Comparison of ENCODE assay signal across 13 cellular contexts in the genomic region with DNA sequence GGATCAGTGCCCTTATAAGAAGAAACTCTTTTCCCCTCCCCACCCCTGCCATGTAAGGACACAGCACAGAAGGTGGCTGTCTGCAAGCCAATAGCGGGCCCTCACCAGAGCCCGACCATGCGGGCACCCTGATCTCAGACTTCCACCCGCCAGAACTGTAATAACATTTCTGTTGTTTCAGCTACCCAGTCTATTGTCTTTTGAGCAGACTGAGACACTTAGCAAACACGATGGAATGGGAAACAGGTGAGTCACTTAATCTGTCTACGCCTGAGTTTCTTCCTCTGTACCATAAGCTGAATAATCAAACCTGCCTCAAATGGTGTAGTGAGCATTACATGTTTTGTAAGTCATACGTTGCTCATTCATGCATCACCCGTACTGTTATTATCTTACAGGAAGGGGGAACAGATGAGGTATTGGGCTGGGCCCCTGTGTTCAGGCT. TPM values are rescaled to one million over a fixed set of nuclear protein-coding genes. Genes with fewer than 3 reads are reported as not detected.
A peak's percentile ranks its signal among the peaks of the same experiment; 100 is the strongest.
DNase-seq lines count a peak whose midpoint lies in the region; ATAC-seq and TF ChIP-seq lines count a peak whose summit lies in the region.
"Had no signal": no experiment of that assay in that cellular context is flagged by ENCODE, and none has a peak within 500 bp of the region (broad histone marks: within the 10 kb centered on the region; RNA-seq: fewer than 3 reads in every experiment).

No MANE protein-coding gene starts in this region.

- no peaks in the 10 kb centered on the region for H3K4me1 Mint-ChIP-seq in H9
- H3K4me1 Mint-ChIP-seq in activated T-helper 1 cell treated with anti-CD3 and anti-CD28 coated beads, Interleukin-12 subunit alpha, Interleukin-12 subunit beta, Interleukin-2, Interleukin-4 antibody, amounts not matched to agents 30 ng/mL and 10 ng/mL and 1 ng/mL, durations not matched to agents 14 hours and 24 hours and 36 hours (ENCODE audit: low read depth): no peaks in the 10 kb centered on the region

- no peak overlapping the region for H2BK15ac ChIP-seq in H9 (ENCODE audit: low read depth, low read length)

- H3K4me1 ChIP-seq in ACC112 (ENCODE audit: control insufficient read depth, insufficient read depth, low read length, unreplicated experiment): peaks cover 18% of the 10 kb centered on the region
- H3K4me1 ChIP-seq in H9 (ENCODE audit: insufficient read depth, low read length): no peaks in the 10 kb centered on the region
- peaks cover 17% of the 10 kb centered on the region for H3K4me1 ChIP-seq in PC-9 (replicated peaks; ENCODE audit: insufficient read depth)
- H3K4me1 ChIP-seq in fibroblast of lung (ENCODE audit: control insufficient read depth, extremely low read depth, insufficient read depth, low read length): no peaks in the 10 kb centered on the region
- H3K4me1 ChIP-seq in spleen: no peaks in the 10 kb centered on the region

- intact Hi-C loops in PC-9 (cut with micrococcal nuclease; ENCODE audit: unreplicated experiment): no loop called here
- intact Hi-C loops in spleen (cut with DNase I; ENCODE audit: low total_unique reads): no loop called here
- intact Hi-C loops in activated T-helper 1 cell treated with anti-CD3 and anti-CD28 coated beads, Interleukin-12 subunit alpha, Interleukin-12 subunit beta, Interleukin-2, Interleukin-4 antibody, amounts not matched to agents 30 ng/mL and 10 ng/mL and 1 ng/mL, durations not matched to agents 14 hours and 24 hours and 36 hours (cut with micrococcal nuclease): no loop called here

- ATAC-seq in HG03095 (IDR thresholded peaks at IDR 0.05; ENCODE audit: unreplicated experiment): no peak
- ATAC-seq: sciatic nerve had no signal

- POLR2A ChIA-PET in PC-9 (lab: Charles Lee; ENCODE audit: unreplicated experiment): interaction anchor here (0.6 to 0.7 kb wide), 7 partner anchors 8 to 1549 kb away, joined by 3 to 8 read pairs (median 4); no protein-coding TSS in a partner anchor

- H2BK5ac ChIP-seq in H9 (ENCODE audit: insufficient read length, low read length): no peak overlapping the region

- H3K27ac Mint-ChIP-seq in H9: peak overlapping the region in 1 of 3 experiments; percentile 14; a peak in 2 of 7 replicates
- H3K27ac Mint-ChIP-seq in activated T-helper 1 cell treated with anti-CD3 and anti-CD28 coated beads, Interleukin-12 subunit alpha, Interleukin-12 subunit beta, Interleukin-2, Interleukin-4 antibody, amounts not matched to agents 30 ng/mL and 10 ng/mL and 1 ng/mL, durations not matched to agents 14 hours and 24 hours and 36 hours: no peak overlapping the region

- CTCF ChIA-PET in PC-9 (lab: Charles Lee): interaction anchor here (0.6 kb wide), 1 partner anchor 979 kb away, joined by 3 read pairs; no protein-coding TSS in a partner anchor

- BruUV-seq in PC-9 (replicated peaks; lab: Mats Ljungman, UMichigan): no TSS peak

- no peak overlapping the region for H3K4ac ChIP-seq in H9 (ENCODE audit: low read depth, low read length)

- H2BK120ac ChIP-seq in H9 (ENCODE audit: low read depth, low read length, poor library complexity, severe bottlenecking): no peak overlapping the region

- H3F3A ChIP-seq in PC-9 (ENCODE audit: insufficient read depth, low read depth): peaks cover 21% of the 10 kb centered on the region; the same call in 1 of the 2 replicates

- no peak overlapping the region for H4K8ac ChIP-seq in H9 (replicated peaks; ENCODE audit: insufficient read length, low read depth, low read length)

- H3K27ac ChIP-seq in ACC112 (ENCODE audit: low read depth, low read length): peak overlapping the region; percentile 77
- H3K27ac ChIP-seq in H9 (ENCODE audit: insufficient read length, low read depth, low read length): no peak overlapping the region
- H3K27ac ChIP-seq in PC-9: peak overlapping the region; percentile 56
- no peak overlapping the region for H3K27ac ChIP-seq in fibroblast of lung (ENCODE audit: insufficient read depth, low read length)
- no peak overlapping the region for H3K27ac ChIP-seq in spleen

- H3K9me3 Mint-ChIP-seq in H9: no peaks in the 10 kb centered on the region; a peak in 1 of 5 replicates
- no peaks in the 10 kb centered on the region for H3K9me3 Mint-ChIP-seq in activated T-helper 1 cell treated with anti-CD3 and anti-CD28 coated beads, Interleukin-12 subunit alpha, Interleukin-12 subunit beta, Interleukin-2, Interleukin-4 antibody, amounts not matched to agents 30 ng/mL and 10 ng/mL and 1 ng/mL, durations not matched to agents 14 hours and 24 hours and 36 hours

- H4K91ac ChIP-seq in H9 (ENCODE audit: insufficient read length, low read depth, low read length): no peak overlapping the region

- H2AFZ ChIP-seq in ACC112 (ENCODE audit: low read length, unreplicated experiment) (peak overlapping the region; percentile 44), H9 (ENCODE audit: low read length) (no peak overlapping the region), PC-9 (0 out of 2 replicates have a peak overlapping the region, but pooled peaks have one; percentile 25), fibroblast of lung (ENCODE audit: low read length) (no peak overlapping the region)

- no peak for TF ChIP-seq POLR2A in spleen (IDR thresholded peaks at IDR 0.05)

- no peak overlapping the region for H3K23ac ChIP-seq in H9 (ENCODE audit: insufficient read length, low read depth, low read length)

- no peak overlapping the region for H2BK12ac ChIP-seq in H9 (ENCODE audit: insufficient read length, low read depth, low read length)

- no peak overlapping the region for H3K18ac ChIP-seq in H9 (ENCODE audit: insufficient read length, low read depth, low read length)

- H3K79me2 ChIP-seq in ACC112 (ENCODE audit: control insufficient read depth, insufficient read depth, low read length, unreplicated experiment) (no peaks in the 10 kb centered on the region), H9 (ENCODE audit: insufficient read depth, low read length) (no peaks in the 10 kb centered on the region), PC-9 (ENCODE audit: low read depth) (no peaks in the 10 kb centered on the region), fibroblast of lung (ENCODE audit: control insufficient read depth, insufficient read depth, low read length) (no peaks in the 10 kb centered on the region)

- H3K9ac ChIP-seq in H9 (ENCODE audit: extremely low read depth, insufficient read length, low read length): no peak overlapping the region
- no peak overlapping the region for H3K9ac ChIP-seq in fibroblast of lung (ENCODE audit: insufficient read depth, low read length)

- H3K27me3 Mint-ChIP-seq in H9 (ENCODE audit: low read depth): peaks cover 3% of the 10 kb centered on the region; the same call in 1 of the 2 replicates
- peaks cover 3% of the 10 kb centered on the region for H3K27me3 Mint-ChIP-seq in activated T-helper 1 cell treated with anti-CD3 and anti-CD28 coated beads, Interleukin-12 subunit alpha, Interleukin-12 subunit beta, Interleukin-2, Interleukin-4 antibody, amounts not matched to agents 30 ng/mL and 10 ng/mL and 1 ng/mL, durations not matched to agents 14 hours and 24 hours and 36 hours (ENCODE audit: insufficient read depth)

- H3K79me1 ChIP-seq in H9 (ENCODE audit: insufficient read depth, low read depth, low read length, poor library complexity, severe bottlenecking): no peaks in the 10 kb centered on the region

- H3T11ph ChIP-seq in H9 (ENCODE audit: low read length): no peak overlapping the region

- TF ChIP-seq CTCF in H9 (conservative IDR thresholded peaks at IDR 0.05): no peak
- no peak for TF ChIP-seq CTCF in PC-9 (conservative IDR thresholded peaks at IDR 0.05)
- TF ChIP-seq CTCF in fibroblast of lung (conservative IDR thresholded peaks at IDR 0.05 in 1 of 2, IDR thresholded peaks at IDR 0.05 in 1 of 2; ENCODE audit: low read depth in 1 of 2, low read length in 2 of 2): no peak
- no peak for TF ChIP-seq CTCF in spleen (IDR thresholded peaks at IDR 0.05 in 8 of 11, conservative IDR thresholded peaks at IDR 0.05 in 3 of 11)

- no peak overlapping the region for H3K56ac ChIP-seq in H9 (ENCODE audit: insufficient read length, low read depth, low read length)

- no peak overlapping the region for H2BK20ac ChIP-seq in H9 (ENCODE audit: low read depth, low read length, poor library complexity, severe bottlenecking)

- no peak overlapping the region for H2AK5ac ChIP-seq in H9 (ENCODE audit: insufficient read length, low read length)

- no peak overlapping the region for H3K4me2 ChIP-seq in H9 (ENCODE audit: insufficient read depth, insufficient read length, low read length)
- peak overlapping the region; percentile 42 for H3K4me2 ChIP-seq in PC-9
- no peak overlapping the region for H3K4me2 ChIP-seq in fibroblast of lung (ENCODE audit: extremely low read depth, insufficient read depth, low read length)

- H3K4me3 ChIP-seq in ACC112 (ENCODE audit: low read depth, low read length) (no peak overlapping the region), PC-9 (no peak overlapping the region), fibroblast of lung (replicated peaks in 1 of 4; ENCODE audit: control extremely low read depth in 1 of 4, insufficient read depth in 1 of 4, low read depth in 3 of 4, low read length in 4 of 4) (no peak overlapping the region), spleen (no peak overlapping the region)
- H3K4me3 ChIP-seq: esophagus squamous epithelium, lung had no signal

- no peaks in the 10 kb centered on the region for H3K9me3 ChIP-seq in H9 (ENCODE audit: control insufficient read depth, low read depth, low read length)
- no peaks in the 10 kb centered on the region; the same call in 1 of the 2 replicates for H3K9me3 ChIP-seq in PC-9 (ENCODE audit: insufficient read depth, low read depth)
- no peaks in the 10 kb centered on the region for H3K9me3 ChIP-seq in fibroblast of lung (ENCODE audit: control insufficient read depth, insufficient read depth, low read depth, low read length)
- no peaks in the 10 kb centered on the region for H3K9me3 ChIP-seq in spleen
- H3K9me3 ChIP-seq: esophagus squamous epithelium had no signal

- no peak overlapping the region for H4K5ac ChIP-seq in H9 (ENCODE audit: insufficient read length, low read depth, low read length)

- H3K9me2 ChIP-seq in PC-9 (ENCODE audit: insufficient read depth): 0 out of 2 replicates have a peak, but pooled peaks cover 2% of the 10 kb centered on the region

- H3K36me3 ChIP-seq in ACC112 (ENCODE audit: insufficient read depth, low read length) (no peaks in the 10 kb centered on the region), PC-9 (ENCODE audit: low read depth) (no peaks in the 10 kb centered on the region), fibroblast of lung (ENCODE audit: control insufficient read depth, insufficient read depth, low read length) (no peaks in the 10 kb centered on the region), spleen (no peaks in the 10 kb centered on the region)
- H3K36me3 ChIP-seq: esophagus squamous epithelium had no signal

- DNase-seq in H9 (peak; percentile 8), PC-9 (peak; percentile 56 to 86), fibroblast of lung (ENCODE audit: low read depth in 2 of 2) (peak; percentile 7 to 91), putamen (ENCODE audit: low spot score) (no peak), spleen (no peak)
- DNase-seq in activated T-helper 1 cell treated with anti-CD3 and anti-CD28 coated beads, Interleukin-12 subunit alpha, Interleukin-12 subunit beta, Interleukin-2, Interleukin-4 antibody, amounts not matched to agents 30 ng/mL and 10 ng/mL and 1 ng/mL, durations not matched to agents 14 hours and 24 hours and 36 hours (ENCODE audit: low spot score): no peak
- DNase-seq: anterior cingulate cortex, esophagus squamous epithelium, MV-4-11 had no signal

- no CpG with 5 or more reads among the region's 8 CpGs for WGBS in H9 (ENCODE audit: extremely low coverage, insufficient read length, low lambda C conversion rate)
- WGBS in spleen, 5 donors: 80 to 83% (median 83%) methylated on average over 8 of the region's 8 CpGs

- H3K4me3 Mint-ChIP-seq in H9: no peak overlapping the region
- H3K4me3 Mint-ChIP-seq in activated T-helper 1 cell treated with anti-CD3 and anti-CD28 coated beads, Interleukin-12 subunit alpha, Interleukin-12 subunit beta, Interleukin-2, Interleukin-4 antibody, amounts not matched to agents 30 ng/mL and 10 ng/mL and 1 ng/mL, durations not matched to agents 14 hours and 24 hours and 36 hours: no peak overlapping the region

- H3K14ac ChIP-seq in H9 (ENCODE audit: insufficient read depth, low read length): no peak overlapping the region

- no peaks in the 10 kb centered on the region for H4K20me1 ChIP-seq in H9 (ENCODE audit: control insufficient read depth, insufficient read depth, insufficient read length)
- no peaks in the 10 kb centered on the region for H4K20me1 ChIP-seq in PC-9 (ENCODE audit: insufficient read depth)
- no peaks in the 10 kb centered on the region for H4K20me1 ChIP-seq in fibroblast of lung (ENCODE audit: control insufficient read depth, extremely low read depth, insufficient read depth, low read length)

- H3K23me2 ChIP-seq in H9 (ENCODE audit: insufficient read length, low read depth, low read length, poor library complexity, severe bottlenecking): no peaks in the 10 kb centered on the region

- H3K27me3 ChIP-seq in ACC112 (ENCODE audit: insufficient read depth, low read length): no peaks in the 10 kb centered on the region
- H3K27me3 ChIP-seq in H9 (ENCODE audit: insufficient read depth, low read length): no peaks in the 10 kb centered on the region
- no peaks in the 10 kb centered on the region for H3K27me3 ChIP-seq in PC-9 (ENCODE audit: insufficient read depth, low read depth)
- H3K27me3 ChIP-seq in fibroblast of lung (ENCODE audit: control insufficient read depth, insufficient read depth, low read length): no peaks in the 10 kb centered on the region
- H3K27me3 ChIP-seq in spleen (replicated peaks in 1 of 7): no peaks in the 10 kb centered on the region
- H3K27me3 ChIP-seq: esophagus squamous epithelium had no signal

- H3K36me3 Mint-ChIP-seq in H9 (ENCODE audit: insufficient read depth in 1 of 3, low read depth in 3 of 3): no peaks in the 10 kb centered on the region; a peak in 1 of 7 replicates
- no peaks in the 10 kb centered on the region for H3K36me3 Mint-ChIP-seq in activated T-helper 1 cell treated with anti-CD3 and anti-CD28 coated beads, Interleukin-12 subunit alpha, Interleukin-12 subunit beta, Interleukin-2, Interleukin-4 antibody, amounts not matched to agents 30 ng/mL and 10 ng/mL and 1 ng/mL, durations not matched to agents 14 hours and 24 hours and 36 hours (ENCODE audit: low read depth)

RNA-seq across cellular contexts. Expression of a gene that starts 58.2 kb away (rescaled TPM):
- total RNA-seq in H9 (2021) (not detected in 2 replicates), PC-9 (2021) (not detected in 2 replicates), fibroblast of lung (not detected in 2 replicates), spleen (not detected)
- polyA plus RNA-seq in fibroblast of lung (not detected in 2 replicates), spleen (not detected)
- not detected in 2 replicates for polyA plus RNA-seq in fibroblast of lung (2012)
- polyA minus RNA-seq in fibroblast of lung (ENCODE audit: low replicate concordance): not detected in 2 replicates
- not detected in 2 replicates for total RNA-seq in activated T-helper 1 cell treated with anti-CD3 and anti-CD28 coated beads, Interleukin-12 subunit alpha, Interleukin-12 subunit beta, Interleukin-2, Interleukin-4 antibody, amounts not matched to agents 30 ng/mL and 10 ng/mL and 1 ng/mL, durations not matched to agents 14 hours and 24 hours and 36 hours
- total RNA-seq: esophagus squamous epithelium, lung, sciatic nerve had no signal
- polyA plus RNA-seq: lung had no signal

Comparison
In these comparisons a context has a peak if more than half of its experiments do, and no peak if none do; other contexts are left out.
1. H2AFZ ChIP-seq: peak in ACC112 (single experiment) and PC-9 (single experiment); none in H9 (single experiment) and fibroblast of lung (single experiment).
2. H3K27ac ChIP-seq: peak in ACC112 (single experiment) and PC-9 (single experiment); none in H9 (single experiment), fibroblast of lung (single experiment) and spleen (0 of 8).
3. DNase-seq: peak in H9 (single experiment), PC-9 (2 of 2) and fibroblast of lung (2 of 2); none in putamen (single experiment), spleen (single experiment) and activated T-helper 1 cell treated with anti-CD3 and anti-CD28 coated beads, Interleukin-12 subunit alpha, Interleukin-12 subunit beta, Interleukin-2, Interleukin-4 antibody, amounts not matched to agents 30 ng/mL and 10 ng/mL and 1 ng/mL, durations not matched to agents 14 hours and 24 hours and 36 hours (single experiment).